1 cellular context compared by ENCODE assay signal in genomic region chr7:96322373-96322695, GRCh38.
TF ChIP-seq lines count a peak whose summit lies in the region.

No MANE protein-coding gene starts in this region.

TF ChIP-seq in K562, 482 proteins besides CTCF, POLR2A, EP300 and RAD21 (continued from another document):
- TF ChIP-seq ZNF398 (CRISPR knock-in tag; IDR thresholded peaks at IDR 0.05) = no peak
